ENCODE assay signal across 1 cellular context in the genomic region with DNA sequence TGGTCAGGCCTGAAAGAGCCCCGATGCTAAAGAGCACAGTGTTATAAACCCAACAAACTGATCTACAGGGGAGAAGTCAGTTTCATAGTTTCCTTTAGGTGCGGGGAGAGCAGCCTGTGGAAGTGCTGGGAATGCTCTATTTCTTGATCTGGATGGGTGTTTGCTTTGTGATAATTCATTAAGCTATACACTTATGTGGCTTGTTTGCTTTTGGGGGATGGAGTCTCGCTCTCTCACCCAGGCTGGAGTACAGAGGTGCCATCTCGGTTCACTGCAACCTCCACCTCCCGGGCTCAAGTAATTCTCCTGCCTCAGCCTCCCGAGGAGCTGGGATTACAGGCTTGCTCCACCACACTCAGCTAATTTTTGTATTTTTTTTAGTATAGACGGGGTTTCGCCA.
TF ChIP-seq lines count a peak whose summit lies in the region.

No MANE protein-coding gene starts in this region.

TF ChIP-seq in HepG2, 621 proteins besides CTCF, POLR2A, EP300 and RAD21 (continued from another document):
- TF ChIP-seq, protein P1, sequence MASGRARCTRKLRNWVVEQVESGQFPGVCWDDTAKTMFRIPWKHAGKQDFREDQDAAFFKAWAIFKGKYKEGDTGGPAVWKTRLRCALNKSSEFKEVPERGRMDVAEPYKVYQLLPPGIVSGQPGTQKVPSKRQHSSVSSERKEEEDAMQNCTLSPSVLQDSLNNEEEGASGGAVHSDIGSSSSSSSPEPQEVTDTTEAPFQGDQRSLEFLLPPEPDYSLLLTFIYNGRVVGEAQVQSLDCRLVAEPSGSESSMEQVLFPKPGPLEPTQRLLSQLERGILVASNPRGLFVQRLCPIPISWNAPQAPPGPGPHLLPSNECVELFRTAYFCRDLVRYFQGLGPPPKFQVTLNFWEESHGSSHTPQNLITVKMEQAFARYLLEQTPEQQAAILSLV (CRISPR knock-in tag; IDR thresholded peaks at IDR 0.05; ENCODE audit: borderline replicate concordance), result no peak
- TF ChIP-seq, protein P2, sequence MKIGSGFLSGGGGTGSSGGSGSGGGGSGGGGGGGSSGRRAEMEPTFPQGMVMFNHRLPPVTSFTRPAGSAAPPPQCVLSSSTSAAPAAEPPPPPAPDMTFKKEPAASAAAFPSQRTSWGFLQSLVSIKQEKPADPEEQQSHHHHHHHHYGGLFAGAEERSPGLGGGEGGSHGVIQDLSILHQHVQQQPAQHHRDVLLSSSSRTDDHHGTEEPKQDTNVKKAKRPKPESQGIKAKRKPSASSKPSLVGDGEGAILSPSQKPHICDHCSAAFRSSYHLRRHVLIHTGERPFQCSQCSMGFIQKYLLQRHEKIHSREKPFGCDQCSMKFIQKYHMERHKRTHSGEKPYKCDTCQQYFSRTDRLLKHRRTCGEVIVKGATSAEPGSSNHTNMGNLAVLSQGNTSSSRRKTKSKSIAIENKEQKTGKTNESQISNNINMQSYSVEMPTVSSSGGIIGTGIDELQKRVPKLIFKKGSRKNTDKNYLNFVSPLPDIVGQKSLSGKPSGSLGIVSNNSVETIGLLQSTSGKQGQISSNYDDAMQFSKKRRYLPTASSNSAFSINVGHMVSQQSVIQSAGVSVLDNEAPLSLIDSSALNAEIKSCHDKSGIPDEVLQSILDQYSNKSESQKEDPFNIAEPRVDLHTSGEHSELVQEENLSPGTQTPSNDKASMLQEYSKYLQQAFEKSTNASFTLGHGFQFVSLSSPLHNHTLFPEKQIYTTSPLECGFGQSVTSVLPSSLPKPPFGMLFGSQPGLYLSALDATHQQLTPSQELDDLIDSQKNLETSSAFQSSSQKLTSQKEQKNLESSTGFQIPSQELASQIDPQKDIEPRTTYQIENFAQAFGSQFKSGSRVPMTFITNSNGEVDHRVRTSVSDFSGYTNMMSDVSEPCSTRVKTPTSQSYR (CRISPR knock-in tag; IDR thresholded peaks at IDR 0.05; ENCODE audit: borderline replicate concordance), result peak; percentile 93
